19 cellular contexts compared by ENCODE assay signal in the genomic region with DNA sequence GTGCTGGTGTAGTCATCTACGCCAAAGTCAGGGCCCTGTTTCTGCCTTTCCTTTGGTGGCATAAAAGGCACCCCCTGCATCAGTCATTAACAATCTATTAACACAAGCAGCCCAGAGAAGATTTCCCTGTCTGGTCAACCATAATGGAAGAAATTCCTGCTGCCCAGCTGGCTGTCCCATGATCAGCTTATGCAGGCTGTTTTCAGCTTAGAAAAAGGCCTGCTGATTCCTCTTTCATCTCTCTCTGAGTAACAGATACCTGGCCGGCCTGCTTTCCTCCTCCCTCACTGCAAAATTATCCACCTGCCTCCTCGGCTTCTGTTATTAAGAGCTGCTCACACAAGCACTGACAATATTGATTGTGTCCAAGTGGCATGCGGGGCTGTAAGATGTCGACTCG.
"Had no signal": no experiment of that assay in that cellular context is flagged by ENCODE, and none has a peak within 500 bp of the region (broad histone marks: within the 10 kb centered on the region; RNA-seq: fewer than 3 reads in every experiment).

No MANE protein-coding gene starts in this region.

- H3K27ac ChIP-seq: KMS-11 had no signal

- H3K9me3 ChIP-seq: MG63 had no signal

- H3K4me3 ChIP-seq: MG63 had no signal

- ATAC-seq: activated T-helper 17 cell treated with anti-CD3 and anti-CD28 coated beads, Interleukin-2, amount 50 U/mL, for 72 hours had no signal

- DNase-seq: activated B cell treated with CpG ODN at 0.5 μM for 24 hours; activated CD4-positive, alpha-beta T cell treated with anti-CD3 and anti-CD28 coated beads for 1 hour; activated CD4-positive, alpha-beta T cell treated with anti-CD3 and anti-CD28 coated beads, Interleukin-2, amount 10 ng/mL, durations not matched to agents 24 days and 14 days; activated CD4-positive, alpha-beta T cell treated with anti-CD3 and anti-CD28 coated beads, Interleukin-2, amount 50 U/mL, for 48 hours; activated gamma-delta T cell; activated naive CD4-positive, alpha-beta T cell treated with anti-CD3 and anti-CD28 coated beads for 36 hours; activated T-cell treated with anti-CD3 and anti-CD28 coated beads, Interleukin-2, amount 50 U/mL, for 48 hours; amygdala; MG63; MV-4-11; NCI-H1092 treated with DMSO at 0.1 percent for 48 hours; NCI-H1417 treated with DMSO at 0.1 percent for 48 hours; NCI-H1694; NCI-H2029; NCI-H2107; NCI-H510A treated with DMSO at 0.1 percent for 48 hours; SHP77 treated with DMSO at 0.1 percent for 48 hours had no signal

- H3K36me3 ChIP-seq: MG63 had no signal
